In the genomic region with DNA sequence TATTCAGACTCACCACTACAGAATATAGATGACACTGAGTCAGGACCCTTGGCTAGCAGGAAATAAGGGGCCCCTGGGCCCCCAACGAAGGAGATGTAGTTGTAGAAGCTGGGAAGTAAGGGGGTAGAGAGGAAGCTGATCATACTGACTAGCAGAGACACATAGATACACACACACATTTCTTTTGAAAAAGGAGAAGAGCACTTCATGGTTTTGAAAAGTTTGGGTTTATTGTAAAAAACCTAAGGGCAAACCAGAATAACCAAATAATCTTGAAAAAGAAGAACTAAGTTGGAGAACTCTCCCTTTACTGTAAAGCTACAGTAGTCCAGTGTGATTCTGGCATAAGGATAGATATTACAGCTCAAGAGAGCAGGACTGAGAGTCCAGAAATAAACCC, we compare ENCODE assay signal across 25 cellular contexts. TPM values are rescaled to one million over a fixed set of nuclear protein-coding genes. Genes with fewer than 3 reads are reported as not detected.
DNase-seq lines count a peak whose midpoint lies in the region; ATAC-seq and TF ChIP-seq lines count a peak whose summit lies in the region.
"Had no signal": no experiment of that assay in that cellular context is flagged by ENCODE, and none has a peak within 500 bp of the region (broad histone marks: within the 10 kb centered on the region; RNA-seq: fewer than 3 reads in every experiment).

No MANE protein-coding gene starts in this region.

- H3K4me3 Mint-ChIP-seq in dendritic cell treated with granulocyte-macrophage colony-stimulating factor and Interleukin-4, amounts not matched to agents 40 ng/mL and 50 ng/mL, for 4 days: no peak overlapping the region
- H3K4me3 Mint-ChIP-seq in stimulated activated effector memory CD8-positive, alpha-beta T cell treated with anti-CD3 and anti-CD28 coated beads, Interleukin-12 subunit alpha, Interleukin-12 subunit beta, amount 100 ng/mL, for 72 hours: no peak overlapping the region
- H3K4me3 Mint-ChIP-seq in chondrocyte (ENCODE audit: unreplicated experiment): no peak overlapping the region
- H3K4me3 Mint-ChIP-seq: CD8-positive, alpha-beta memory T cell had no signal

- CTCF ChIA-PET in OCI-LY7 (lab: Charles Lee; ENCODE audit: unreplicated experiment): no interaction called here

- intact Hi-C loops in OCI-LY7 (cut with micrococcal nuclease; ENCODE audit: unreplicated experiment): no loop called here
- intact Hi-C loops in dendritic cell treated with granulocyte-macrophage colony-stimulating factor and Interleukin-4, amounts not matched to agents 40 ng/mL and 50 ng/mL, for 4 days (cut with micrococcal nuclease): no loop called here
- intact Hi-C loops in cardiac septum (cut with DNase I): no loop called here

- H3K27ac Mint-ChIP-seq in dendritic cell treated with granulocyte-macrophage colony-stimulating factor and Interleukin-4, amounts not matched to agents 40 ng/mL and 50 ng/mL, for 4 days: peak overlapping the region; percentile 78
- H3K27ac Mint-ChIP-seq in stimulated activated effector memory CD8-positive, alpha-beta T cell treated with anti-CD3 and anti-CD28 coated beads, Interleukin-12 subunit alpha, Interleukin-12 subunit beta, amount 100 ng/mL, for 72 hours: peak overlapping the region; percentile 48
- H3K27ac Mint-ChIP-seq in chondrocyte (ENCODE audit: unreplicated experiment): no peak overlapping the region
- H3K27ac Mint-ChIP-seq: CD8-positive, alpha-beta memory T cell had no signal

- BruUV-seq in OCI-LY7 (replicated peaks; lab: Mats Ljungman, UMichigan): no TSS peak

- TF ChIP-seq CTCF in OCI-LY7 (conservative IDR thresholded peaks at IDR 0.05; ENCODE audit: low read length) (no peak), chondrocyte (IDR thresholded peaks at IDR 0.05) (no peak)

- POLR2A ChIA-PET in OCI-LY7 (lab: Charles Lee): interaction anchor here (0.7 to 1.2 kb wide), 2 partner anchors 11 to 63 kb away, joined by 3 read pairs; no protein-coding TSS in a partner anchor

- DNase-seq in NOMO-1 (lab: John Stamatoyannopoulos, UW; ENCODE audit: unreplicated experiment in 2 of 2): peak; percentile 21 to 50
- no peak for DNase-seq in NOMO-1 treated with dmso at 0.1 percent for 144 hours (lab: John Stamatoyannopoulos, UW; ENCODE audit: unreplicated experiment)
- DNase-seq in OCI-LY7 (ENCODE audit: low spot score): no peak
- DNase-seq in stimulated activated effector memory CD8-positive, alpha-beta T cell treated with anti-CD3 and anti-CD28 coated beads, Interleukin-12 subunit alpha, Interleukin-12 subunit beta, amount 100 ng/mL, for 72 hours (ENCODE audit: low spot score in 2 of 2): no peak
- DNase-seq in cardiac septum (ENCODE audit: low spot score): no peak
- DNase-seq in islet precursor cell: no peak
- DNase-seq in chondrocyte (ENCODE audit: low spot score): no peak
- DNase-seq: 8988T; activated CD4-positive, alpha-beta T cell treated with anti-CD3 and anti-CD28 coated beads, Interleukin-2, amount 50 U/mL, for 4 hours; activated CD4-positive, CD25-positive, alpha-beta regulatory T cell; CD8-positive, alpha-beta memory T cell; dermis blood vessel endothelial cell; GF-D8; NCI-H1417; NCI-H2081 treated with DMSO at 0.1 percent for 48 hours; NCI-H345; NCI-H748 treated with DMSO at 0.1 percent for 48 hours; psoas muscle; Right ventricle myocardium superior; stimulated activated CD4-positive, alpha-beta T cell treated with anti-CD3 and anti-CD28 coated beads, Interleukin-15, amount 100 ng/mL, for 24 hours; T1000; upper lobe of left lung had no signal

- no peak overlapping the region for H3K4me3 ChIP-seq in OCI-LY7 (ENCODE audit: low read depth, low read length, poor library complexity, severe bottlenecking)
- H3K4me3 ChIP-seq: lung, psoas muscle, upper lobe of left lung had no signal

- H3K27ac ChIP-seq in OCI-LY7 (ENCODE audit: low read depth, low read length, poor library complexity, severe bottlenecking): no peak overlapping the region
- H3K27ac ChIP-seq: psoas muscle, upper lobe of left lung had no signal

- no peaks in the 10 kb centered on the region for H3K9me3 Mint-ChIP-seq in dendritic cell treated with granulocyte-macrophage colony-stimulating factor and Interleukin-4, amounts not matched to agents 40 ng/mL and 50 ng/mL, for 4 days
- no peaks in the 10 kb centered on the region for H3K9me3 Mint-ChIP-seq in stimulated activated effector memory CD8-positive, alpha-beta T cell treated with anti-CD3 and anti-CD28 coated beads, Interleukin-12 subunit alpha, Interleukin-12 subunit beta, amount 100 ng/mL, for 72 hours
- no peaks in the 10 kb centered on the region for H3K9me3 Mint-ChIP-seq in chondrocyte (ENCODE audit: low read depth)
- H3K9me3 Mint-ChIP-seq: CD8-positive, alpha-beta memory T cell had no signal

- no peak overlapping the region for H3K4me2 ChIP-seq in OCI-LY7 (ENCODE audit: low read length)

- H2AFZ ChIP-seq in OCI-LY7 (ENCODE audit: low read length): peak overlapping the region; percentile 4; the same call in 1 of the 2 replicates

- H3K36me3 ChIP-seq in OCI-LY7 (ENCODE audit: insufficient read depth, low read length): no peaks in the 10 kb centered on the region
- H3K36me3 ChIP-seq: upper lobe of left lung had no signal

- H3K79me2 ChIP-seq in OCI-LY7 (ENCODE audit: insufficient read depth, low read depth, low read length): no peaks in the 10 kb centered on the region

- H3K4me1 ChIP-seq in OCI-LY7 (ENCODE audit: insufficient read depth, low read length, poor library complexity, severe bottlenecking): peaks cover 28% of the 10 kb centered on the region
- H3K4me1 ChIP-seq: psoas muscle had no signal

- H3K4me1 Mint-ChIP-seq in dendritic cell treated with granulocyte-macrophage colony-stimulating factor and Interleukin-4, amounts not matched to agents 40 ng/mL and 50 ng/mL, for 4 days (ENCODE audit: low read depth): peaks cover 58% of the 10 kb centered on the region
- peaks cover 37% of the 10 kb centered on the region for H3K4me1 Mint-ChIP-seq in stimulated activated effector memory CD8-positive, alpha-beta T cell treated with anti-CD3 and anti-CD28 coated beads, Interleukin-12 subunit alpha, Interleukin-12 subunit beta, amount 100 ng/mL, for 72 hours
- peaks cover 16% of the 10 kb centered on the region for H3K4me1 Mint-ChIP-seq in chondrocyte (ENCODE audit: low read depth)

- H3K27me3 Mint-ChIP-seq in dendritic cell treated with granulocyte-macrophage colony-stimulating factor and Interleukin-4, amounts not matched to agents 40 ng/mL and 50 ng/mL, for 4 days: peaks cover 15% of the 10 kb centered on the region
- H3K27me3 Mint-ChIP-seq in chondrocyte (ENCODE audit: low read depth): no peaks in the 10 kb centered on the region

- ATAC-seq in stimulated activated effector memory CD8-positive, alpha-beta T cell treated with anti-CD3 and anti-CD28 coated beads, Interleukin-12 subunit alpha, Interleukin-12 subunit beta, amount 100 ng/mL, for 72 hours: no peak
- ATAC-seq: psoas muscle had no signal

- no peaks in the 10 kb centered on the region for H3K9me3 ChIP-seq in OCI-LY7 (ENCODE audit: low read length)
- H3K9me3 ChIP-seq: psoas muscle, upper lobe of left lung had no signal

- no peaks in the 10 kb centered on the region for H4K20me1 ChIP-seq in OCI-LY7 (ENCODE audit: insufficient read depth, low read length)

- no peaks in the 10 kb centered on the region for H3K9me2 ChIP-seq in OCI-LY7 (ENCODE audit: insufficient read depth, low read length)

- H3K36me3 Mint-ChIP-seq in dendritic cell treated with granulocyte-macrophage colony-stimulating factor and Interleukin-4, amounts not matched to agents 40 ng/mL and 50 ng/mL, for 4 days (ENCODE audit: low read depth): no peaks in the 10 kb centered on the region
- H3K36me3 Mint-ChIP-seq in stimulated activated effector memory CD8-positive, alpha-beta T cell treated with anti-CD3 and anti-CD28 coated beads, Interleukin-12 subunit alpha, Interleukin-12 subunit beta, amount 100 ng/mL, for 72 hours: no peaks in the 10 kb centered on the region
- H3K36me3 Mint-ChIP-seq in chondrocyte (ENCODE audit: low read depth): no peaks in the 10 kb centered on the region
- H3K36me3 Mint-ChIP-seq: CD8-positive, alpha-beta memory T cell had no signal

RNA-seq across cellular contexts. Expression of gene HCAR3, which starts 5.7 kb away (rescaled TPM):
- total RNA-seq in OCI-LY7 (2014; rRNA removed; shearing (Covaris generic)): not detected in 2 replicates
- total RNA-seq in OCI-LY7 (2022) (not detected in 2 replicates), cardiac septum (0.54 TPM), chondrocyte (not detected in 3 replicates)
- total RNA-seq: CD8-positive, alpha-beta memory T cell; dermis blood vessel endothelial cell; kidney epithelial cell; Right ventricle myocardium superior had no signal

RNA-seq across cellular contexts. Expression of gene HCAR1, which starts 8.3 kb away (rescaled TPM):
- 0.06 TPM in 1 of 2 replicates, not detected in the other for total RNA-seq in OCI-LY7 (2014; rRNA removed; shearing (Covaris generic))
- 0.07 TPM in 1 of 2 replicates, not detected in the other for total RNA-seq in OCI-LY7 (2022)
- not detected for total RNA-seq in cardiac septum
- total RNA-seq in chondrocyte: not detected in 3 replicates
- total RNA-seq: dermis blood vessel endothelial cell had no signal

RNA-seq across cellular contexts. Expression of gene HCAR2, which starts 19.2 kb away (rescaled TPM):
- total RNA-seq in OCI-LY7 (2014; rRNA removed; shearing (Covaris generic)): not detected in 2 replicates
- total RNA-seq in OCI-LY7 (2022) (not detected in 2 replicates), cardiac septum (0.59 TPM), chondrocyte (not detected in 3 replicates)
- total RNA-seq: CD8-positive, alpha-beta memory T cell; dermis blood vessel endothelial cell; kidney epithelial cell had no signal

RNA-seq across cellular contexts. Expression of gene DENR, which starts 30.3 kb away (rescaled TPM):
- total RNA-seq in OCI-LY7 (2014; rRNA removed; shearing (Covaris generic)): 42.4 and 51.4 TPM in 2 replicates
- total RNA-seq in OCI-LY7 (2022) (77.4 and 81.8 TPM in 2 replicates), cardiac septum (23.8 TPM), chondrocyte (46.3 to 57.6 TPM (median 49.6 TPM) in 3 replicates)

RNA-seq across cellular contexts. Expression of gene CCDC62, which starts 52.0 kb away (rescaled TPM):
- 1.6 and 1.8 TPM in 2 replicates for total RNA-seq in OCI-LY7 (2014; rRNA removed; shearing (Covaris generic))
- total RNA-seq in OCI-LY7 (2022): 1.2 and 1.5 TPM in 2 replicates
- total RNA-seq in cardiac septum: 0.65 TPM
- total RNA-seq in chondrocyte: 0.30 to 0.63 TPM (median 0.62 TPM) in 3 replicates

Comparison
In these comparisons a context has a peak if more than half of its experiments do, and no peak if none do; other contexts are left out.
1. DNase-seq: peak in NOMO-1 (2 of 2); none in NOMO-1 treated with dmso at 0.1 percent for 144 hours (single experiment), OCI-LY7 (single experiment), stimulated activated effector memory CD8-positive, alpha-beta T cell treated with anti-CD3 and anti-CD28 coated beads, Interleukin-12 subunit alpha, Interleukin-12 subunit beta, amount 100 ng/mL, for 72 hours (0 of 2), cardiac septum (single experiment), islet precursor cell (single experiment) and chondrocyte (single experiment).